Comparison of ENCODE assay signal across 22 cellular contexts in genomic region chr3:22988566-22988965, GRCh38.
DNase-seq lines count a peak whose midpoint lies in the region; ATAC-seq lines count a peak whose summit lies in the region.
"Had no signal": no experiment of that assay in that cellular context is flagged by ENCODE, and none has a peak within 500 bp of the region (broad histone marks: within the 10 kb centered on the region; RNA-seq: fewer than 3 reads in every experiment).

No MANE protein-coding gene starts in this region.

- H3K4me2 ChIP-seq in GM23248 (ENCODE audit: unreplicated experiment) = no peak overlapping the region
- H3K4me2 ChIP-seq: smooth muscle cell had no signal

- ATAC-seq in Right ventricle myocardium superior (ENCODE audit: poor library complexity) = peak; percentile 85
- no peak for ATAC-seq in activated CD4-positive, alpha-beta T cell treated with anti-CD3 and anti-CD28 coated beads for 36 hours
- ATAC-seq in GM18502 (IDR thresholded peaks at IDR 0.05; ENCODE audit: poor library complexity, unreplicated experiment) = no peak
- ATAC-seq: activated CD4-positive, CD25-positive, alpha-beta regulatory T cell treated with anti-CD3 and anti-CD28 coated beads, Interleukin-2, amount 50 U/mL, for 24 hours; activated naive CD4-positive, alpha-beta T cell treated with anti-CD3 and anti-CD28 coated beads, Interleukin-2, amount 50 U/mL, for 72 hours had no signal

- H3K4me3 ChIP-seq in GM23248 = no peak overlapping the region
- H3K4me3 ChIP-seq: heart left ventricle, MG63, smooth muscle cell had no signal

- no peaks in the 10 kb centered on the region for H3K9me3 ChIP-seq in GM23248 (ENCODE audit: low read depth)
- H3K9me3 ChIP-seq: MG63 had no signal

- H3K27ac ChIP-seq in GM23248 = no peak overlapping the region
- H3K27ac ChIP-seq: C4-2B, heart left ventricle had no signal

- intact Hi-C loops in Right ventricle myocardium superior (cut with DNase I) (no loop called here), cardiac septum (cut with DNase I) (no loop called here)
- intact Hi-C loops in activated CD4-positive, alpha-beta T cell treated with anti-CD3 and anti-CD28 coated beads for 36 hours (cut with DNase I, micrococcal nuclease) = no loop called here

- H3K27me3 ChIP-seq in GM23248 (replicated peaks; ENCODE audit: insufficient read depth) = peaks cover 14% of the 10 kb centered on the region
- H3K27me3 ChIP-seq: heart left ventricle, MG63 had no signal

- peaks cover 13% of the 10 kb centered on the region for H3K9me3 Mint-ChIP-seq in activated CD4-positive, alpha-beta T cell treated with anti-CD3 and anti-CD28 coated beads for 36 hours (ENCODE audit: low read depth)

- no peaks in the 10 kb centered on the region for H3K4me1 Mint-ChIP-seq in activated CD4-positive, alpha-beta T cell treated with anti-CD3 and anti-CD28 coated beads for 36 hours
- H3K4me1 Mint-ChIP-seq: endodermal cell, IgD-negative memory B cell had no signal

- no peak overlapping the region for H3K9ac ChIP-seq in GM23248

- no peaks in the 10 kb centered on the region for H3F3A ChIP-seq in GM23248 (ENCODE audit: insufficient read depth)

- H3K79me2 ChIP-seq in GM23248 (ENCODE audit: insufficient read depth) = no peaks in the 10 kb centered on the region

- H3K27ac Mint-ChIP-seq in activated CD4-positive, alpha-beta T cell treated with anti-CD3 and anti-CD28 coated beads for 36 hours = no peak overlapping the region
- H3K27ac Mint-ChIP-seq: activated naive CD4-positive, alpha-beta T cell treated with anti-CD3 and anti-CD28 coated beads, Interleukin-2, amount 50 U/mL, for 72 hours; endodermal cell; IgD-negative memory B cell; nephron progenitor cell had no signal

- DNase-seq in Right ventricle myocardium superior = peak; percentile 67
- no peak for DNase-seq in cardiac septum (ENCODE audit: low spot score)
- DNase-seq in NCI-H510A (lab: John Stamatoyannopoulos, UW) = peak; percentile 24
- DNase-seq in kidney glomerular epithelial cell (lab: John Stamatoyannopoulos, UW) = peak; percentile 88
- DNase-seq in GM23248 = no peak
- DNase-seq in NCI-H69 (lab: John Stamatoyannopoulos, UW) = no peak
- DNase-seq in activated CD4-positive, alpha-beta T cell treated with anti-CD3 and anti-CD28 coated beads for 36 hours = no peak
- DNase-seq: DMS79; endodermal cell; HCEC 1CT; MG63; nephron progenitor cell; RPMI8226; stimulated activated CD4-positive, alpha-beta T cell treated with anti-CD3 and anti-CD28 coated beads, Interleukin-4, amount 100 ng/mL, for 24 hours; T1000 had no signal

- H4K20me1 ChIP-seq in GM23248 (ENCODE audit: insufficient read depth) = no peaks in the 10 kb centered on the region

- CTCF ChIA-PET in activated CD4-positive, alpha-beta T cell treated with anti-CD3 and anti-CD28 coated beads for 36 hours (lab: Charles Lee) = no interaction called here

- no peaks in the 10 kb centered on the region for H3K36me3 Mint-ChIP-seq in activated CD4-positive, alpha-beta T cell treated with anti-CD3 and anti-CD28 coated beads for 36 hours (ENCODE audit: low read depth)
- H3K36me3 Mint-ChIP-seq: IgD-negative memory B cell had no signal

- in situ Hi-C loops in GM23248 (cut with MboI) = no loop called here

- H2AFZ ChIP-seq in GM23248 = no peak overlapping the region

- H3K4me3 Mint-ChIP-seq in activated CD4-positive, alpha-beta T cell treated with anti-CD3 and anti-CD28 coated beads for 36 hours = no peak overlapping the region
- H3K4me3 Mint-ChIP-seq: endodermal cell, IgD-negative memory B cell, nephron progenitor cell had no signal

- no peaks in the 10 kb centered on the region for H3K36me3 ChIP-seq in GM23248 (ENCODE audit: low read depth)
- H3K36me3 ChIP-seq: heart left ventricle, MG63 had no signal

- no peaks in the 10 kb centered on the region for H3K27me3 Mint-ChIP-seq in activated CD4-positive, alpha-beta T cell treated with anti-CD3 and anti-CD28 coated beads for 36 hours

- no peaks in the 10 kb centered on the region for H3K4me1 ChIP-seq in GM23248 (ENCODE audit: insufficient read depth)
- H3K4me1 ChIP-seq: heart left ventricle had no signal

- no peaks in the 10 kb centered on the region for H3K9me2 ChIP-seq in GM23248 (ENCODE audit: insufficient read depth)

- POLR2A ChIA-PET in activated CD4-positive, alpha-beta T cell treated with anti-CD3 and anti-CD28 coated beads for 36 hours (lab: Charles Lee) = no interaction called here

Comparison
In these comparisons a context has a peak if more than half of its experiments do, and no peak if none do; other contexts are left out.
1. DNase-seq: peak in Right ventricle myocardium superior (single experiment), NCI-H510A (single experiment) and kidney glomerular epithelial cell (single experiment); none in cardiac septum (single experiment), GM23248 (single experiment), NCI-H69 (single experiment) and activated CD4-positive, alpha-beta T cell treated with anti-CD3 and anti-CD28 coated beads for 36 hours (single experiment).